ENCODE assay signal across 15 cellular contexts in the genomic region with DNA sequence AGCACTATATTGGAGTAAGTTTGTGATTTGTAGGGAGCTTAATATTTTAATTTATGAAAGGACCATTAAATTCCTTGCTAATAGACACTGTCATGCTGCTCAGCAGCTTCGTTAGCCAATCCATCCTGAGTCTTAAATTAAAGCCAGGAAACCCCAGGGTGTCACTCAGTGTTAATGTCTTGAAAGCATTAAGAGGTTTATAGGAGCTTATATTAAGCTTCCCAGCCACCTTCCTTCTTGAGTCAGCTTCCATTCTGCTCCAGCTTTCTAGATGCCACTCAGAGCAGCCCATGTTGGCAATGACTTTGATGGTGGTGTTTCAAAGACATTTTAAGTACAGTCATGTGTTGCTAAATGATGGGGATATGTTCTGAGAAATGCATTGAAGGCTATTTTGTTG. TPM values are rescaled to one million over a fixed set of nuclear protein-coding genes. Genes with fewer than 3 reads are reported as not detected.
"Had no signal": no experiment of that assay in that cellular context is flagged by ENCODE, and none has a peak within 500 bp of the region (broad histone marks: within the 10 kb centered on the region; RNA-seq: fewer than 3 reads in every experiment).

No MANE protein-coding gene starts in this region.

- ATAC-seq: effector memory CD8-positive, alpha-beta T cell; naive thymus-derived CD4-positive, alpha-beta T cell; psoas muscle had no signal

- H3K27ac ChIP-seq: hepatocyte, psoas muscle, sigmoid colon, skin epidermis had no signal

- H3K4me3 Mint-ChIP-seq: dendritic cell treated with granulocyte-macrophage colony-stimulating factor and Interleukin-4, amounts not matched to agents 40 ng/mL and 50 ng/mL, for 4 days; effector memory CD8-positive, alpha-beta T cell; naive thymus-derived CD4-positive, alpha-beta T cell; nephron progenitor cell had no signal

- H3K9me3 ChIP-seq: psoas muscle, sigmoid colon had no signal

- H3K36me3 ChIP-seq: sigmoid colon had no signal

- DNase-seq: effector memory CD8-positive, alpha-beta T cell; foreskin melanocyte; kidney; mammary epithelial cell; naive thymus-derived CD4-positive, alpha-beta T cell; nephron progenitor cell; psoas muscle; retina; sigmoid colon; stimulated activated CD4-positive, alpha-beta T cell treated with anti-CD3 and anti-CD28 coated beads, Interleukin-12 subunit alpha, Interleukin-12 subunit beta, amount 100 ng/mL, for 4 hours; stimulated activated CD4-positive, alpha-beta T cell treated with anti-CD3 and anti-CD28 coated beads, Interleukin-2, amount 100 ng/mL, for 48 hours; stimulated activated naive CD4-positive, alpha-beta T cell treated with Interleukin-2 at 50 U/mL for 16 hours had no signal

- H3K4me3 ChIP-seq: hepatocyte, psoas muscle, sigmoid colon, skin epidermis had no signal

- H3K4me1 ChIP-seq: sigmoid colon had no signal

- H3K4me1 Mint-ChIP-seq: nephron progenitor cell had no signal

- H3K27ac Mint-ChIP-seq: dendritic cell treated with granulocyte-macrophage colony-stimulating factor and Interleukin-4, amounts not matched to agents 40 ng/mL and 50 ng/mL, for 4 days; effector memory CD8-positive, alpha-beta T cell; naive thymus-derived CD4-positive, alpha-beta T cell; nephron progenitor cell had no signal

- H3K27me3 ChIP-seq: hepatocyte, sigmoid colon had no signal

- H3K9me3 Mint-ChIP-seq: effector memory CD8-positive, alpha-beta T cell; nephron progenitor cell had no signal

RNA-seq across cellular contexts. Expression of a gene that starts 27.1 kb away (rescaled TPM):
- polyA plus RNA-seq: naive thymus-derived CD4-positive, alpha-beta T cell had no signal
